31 cellular contexts compared by ENCODE assay signal in genomic region chr4:5489260-5489659, GRCh38.
"Had no signal": no experiment of that assay in that cellular context is flagged by ENCODE, and none has a peak within 500 bp of the region (broad histone marks: within the 10 kb centered on the region; RNA-seq: fewer than 3 reads in every experiment).

No MANE protein-coding gene starts in this region.

- FAIRE-seq: astrocyte, bronchial epithelial cell had no signal

- H3K36me3 ChIP-seq: adrenal gland, ascending aorta, brain microvascular endothelial cell, breast epithelium, cardiac muscle cell had no signal

- H3K9me3 ChIP-seq: body of pancreas had no signal

- H3K4me1 ChIP-seq: adrenal gland, ascending aorta, body of pancreas, breast epithelium had no signal

- H3K4me3 ChIP-seq: adrenal gland, ascending aorta, body of pancreas, breast epithelium, cardiac muscle cell had no signal

- H3K27ac ChIP-seq: adrenal gland, ascending aorta, body of pancreas, brain microvascular endothelial cell, breast epithelium, cardiac muscle cell had no signal

- DNase-seq: activated effector memory CD4-positive, alpha-beta T cell treated with anti-CD3 and anti-CD28 coated beads, Interleukin-2, amount 50 U/mL, for 16 hours; activated effector memory CD4-positive, alpha-beta T cell treated with Interleukin-2 at 50 U/mL for 16 hours; activated gamma-delta T cell; activated gamma-delta T cell treated with Interleukin-2 at 50 U/mL for 16 hours; activated naive CD4-positive, alpha-beta T cell; activated naive CD4-positive, alpha-beta T cell treated with anti-CD3 and anti-CD28 coated beads for 36 hours; activated naive CD4-positive, alpha-beta T cell treated with anti-CD3 and anti-CD28 coated beads, Interleukin-2, amount 10 ng/mL, durations not matched to agents 7 days and 5 days; activated naive CD4-positive, alpha-beta T cell treated with anti-CD3 and anti-CD28 coated beads, Interleukin-2, amount 50 U/mL, for 16 hours; activated naive CD8-positive, alpha-beta T cell treated with anti-CD3 and anti-CD28 coated beads for 36 hours; activated naive CD8-positive, alpha-beta T cell treated with anti-CD3 and anti-CD28 coated beads, Interleukin-2, amount 10 ng/mL, durations not matched to agents 7 days and 5 days; activated naive CD8-positive, alpha-beta T cell treated with anti-CD3 and anti-CD28 coated beads, Interleukin-2, amount 50 U/mL, for 24 hours; activated T-cell treated with anti-CD3 and anti-CD28 coated beads, Interleukin-2, amount 50 U/mL, for 1 hour; activated T-cell treated with anti-CD3 and anti-CD28 coated beads, Interleukin-2, amount 50 U/mL, for 24 hours; activated T-cell treated with anti-CD3 and anti-CD28 coated beads, Interleukin-2, amount 50 U/mL, for 4 hours; activated T-cell treated with anti-CD3 and anti-CD28 coated beads, Interleukin-2, amount 50 U/mL, for 48 hours; activated T-cell treated with anti-CD3 and anti-CD28 coated beads, Interleukin-2, amount 50 U/mL, for 72 hours; adrenal gland; amniotic stem cell; amygdala; anterior cingulate cortex; aorta; body of pancreas; brain microvascular endothelial cell; caudate nucleus; central memory CD4-positive, alpha-beta T cell; cerebellar nuclear complex had no signal
